Comparison of ENCODE assay signal across 9 cellular contexts in genomic region chr12:67826946-67827719, GRCh38.
A peak's percentile ranks its signal among the peaks of the same experiment; 100 is the strongest.
DNase-seq lines count a peak whose midpoint lies in the region; ATAC-seq and TF ChIP-seq lines count a peak whose summit lies in the region.
"Had no signal": no experiment of that assay in that cellular context is flagged by ENCODE, and none has a peak within 500 bp of the region (broad histone marks: within the 10 kb centered on the region; RNA-seq: fewer than 3 reads in every experiment).

No MANE protein-coding gene starts in this region.

- peaks cover 0 to 19% (median 9%) of the 10 kb centered on the region in 4 donors for H3K4me1 ChIP-seq in stomach

- H3K36me3 ChIP-seq in kidney epithelial cell (ENCODE audit: control insufficient read depth, insufficient read depth, low read length) (no peaks in the 10 kb centered on the region), stomach (no peaks in the 10 kb centered on the region)

- no peak for TF ChIP-seq POLR2A in stomach (IDR thresholded peaks at IDR 0.05)

- peak overlapping the region; percentile 31 to 85 (median 83) for H3K27ac ChIP-seq in stomach

- WGBS in stomach, 5 donors: 38 to 58% (median 47%) methylated on average over 5 of the region's 5 CpGs

- in situ Hi-C loops in astrocyte of the spinal cord (cut with HindIII; ENCODE audit: low sequenced_read_pairs): no loop called here

- TF ChIP-seq CTCF in astrocyte of the spinal cord (IDR thresholded peaks at IDR 0.05; ENCODE audit: low read depth, low read length) (no peak), kidney epithelial cell (IDR thresholded peaks at IDR 0.05; ENCODE audit: insufficient read depth, low read length, poor library complexity, severe bottlenecking) (no peak), stomach (IDR thresholded peaks at IDR 0.05) (no peak)

- DNase-seq in HT-29 (ENCODE audit: low spot score) (peak; percentile 45), astrocyte of the spinal cord (ENCODE audit: low read depth, low spot score) (no peak), kidney epithelial cell (ENCODE audit: low read depth) (no peak), stomach (no peak), NCI-H510A (lab: John Stamatoyannopoulos, UW) (no peak), NCI-H345 (lab: John Stamatoyannopoulos, UW) (no peak)

- TF ChIP-seq EP300 in stomach (IDR thresholded peaks at IDR 0.05): no peak

- no peaks in the 10 kb centered on the region for H3K9me3 ChIP-seq in stomach

- intact Hi-C loops in stomach (cut with DNase I; ENCODE audit: low total_unique reads): no loop called here

- ATAC-seq in HG03342 (IDR thresholded peaks at IDR 0.05; ENCODE audit: unreplicated experiment) (no peak), GM19452 (IDR thresholded peaks at IDR 0.05; ENCODE audit: unreplicated experiment) (no peak)

- H3K4me3 ChIP-seq in astrocyte of the spinal cord (ENCODE audit: low read depth, low read length): peak overlapping the region; percentile 49
- H3K4me3 ChIP-seq in kidney epithelial cell (ENCODE audit: low read depth, low read length): peak overlapping the region; percentile 35
- H3K4me3 ChIP-seq in stomach: peak overlapping the region; percentile 23 to 42 (median 32)
- H3K4me3 ChIP-seq: GM12878 had no signal

- no peaks in the 10 kb centered on the region for H3K27me3 ChIP-seq in kidney epithelial cell (ENCODE audit: control insufficient read depth, insufficient read depth, low read length)
- H3K27me3 ChIP-seq in stomach: no peaks in the 10 kb centered on the region
